8 cellular contexts compared by ENCODE assay signal in genomic region chr7:1460757-1461639, GRCh38.
A peak's percentile ranks its signal among the peaks of the same experiment; 100 is the strongest.
DNase-seq lines count a peak whose midpoint lies in the region; ATAC-seq and TF ChIP-seq lines count a peak whose summit lies in the region.

No MANE protein-coding gene starts in this region.

- peak overlapping the region; percentile 87 for H3K4me2 ChIP-seq in BLaER1

- H3K4me1 ChIP-seq in BLaER1 (peaks cover 53% of the 10 kb centered on the region), muscle layer of colon (ENCODE audit: insufficient read depth, low read length) (peaks cover 48% of the 10 kb centered on the region)

- H3K36me3 ChIP-seq in BLaER1: no peaks in the 10 kb centered on the region
- no peaks in the 10 kb centered on the region for H3K36me3 ChIP-seq in muscle layer of colon (ENCODE audit: insufficient read depth, low read length)

- H3K27me3 ChIP-seq in BLaER1 (peaks cover 22% of the 10 kb centered on the region), muscle layer of colon (ENCODE audit: control insufficient read depth in 1 of 2, insufficient read depth in 2 of 2, low read length in 2 of 2) (no peaks in the 10 kb centered on the region)

- H3K9me3 ChIP-seq in BLaER1: no peaks in the 10 kb centered on the region
- no peaks in the 10 kb centered on the region for H3K9me3 ChIP-seq in muscle layer of colon (ENCODE audit: low read length)

- no peak for TF ChIP-seq POLR2A in NB4 (IDR thresholded peaks at IDR 0.05; ENCODE audit: extremely low read depth, insufficient read length)

- H3K27ac Mint-ChIP-seq in effector memory CD8-positive, alpha-beta T cell: peak overlapping the region; percentile 8 to 38

- no peak overlapping the region for H3K27ac ChIP-seq in BLaER1
- peak overlapping the region; percentile 76 for H3K27ac ChIP-seq in muscle layer of colon (ENCODE audit: low read depth, low read length)

- peaks cover 38% of the 10 kb centered on the region for H4K20me1 ChIP-seq in BLaER1

- H3K9me3 Mint-ChIP-seq in effector memory CD8-positive, alpha-beta T cell: no peaks in the 10 kb centered on the region

- no peak overlapping the region for H3K4me3 ChIP-seq in BLaER1
- no peak overlapping the region for H3K4me3 ChIP-seq in NB4 (ENCODE audit: low read depth, low read length)
- H3K4me3 ChIP-seq in muscle layer of colon (ENCODE audit: low read depth in 1 of 2, low read length in 2 of 2): peak overlapping the region; percentile 0 to 84

- H3K36me3 Mint-ChIP-seq in effector memory CD8-positive, alpha-beta T cell (ENCODE audit: insufficient read depth): no peaks in the 10 kb centered on the region

- DNase-seq in NB4 (ENCODE audit: low read depth): peak; percentile 49
- DNase-seq in effector memory CD8-positive, alpha-beta T cell: peak in 1 of 3 experiments; percentile 11
- DNase-seq in midbrain (lab: John Stamatoyannopoulos, UW): no peak
- no peak for DNase-seq in activated CD4-positive, CD25-positive, alpha-beta regulatory T cell (lab: John Stamatoyannopoulos, UW)
- no peak for DNase-seq in NK-92 (lab: John Stamatoyannopoulos, UW; ENCODE audit: unreplicated experiment)

- H3K4me1 Mint-ChIP-seq in effector memory CD8-positive, alpha-beta T cell (ENCODE audit: low read depth in 2 of 2): peaks cover 15 to 17% of the 10 kb centered on the region in 2 donors

- H3K4me3 Mint-ChIP-seq in effector memory CD8-positive, alpha-beta T cell: peak overlapping the region; percentile 70 to 71

- no peak for ATAC-seq in effector memory CD8-positive, alpha-beta T cell (replicated peaks)
- no peak for ATAC-seq in HG03460 (IDR thresholded peaks at IDR 0.05; ENCODE audit: unreplicated experiment)

- H3K27me3 Mint-ChIP-seq in effector memory CD8-positive, alpha-beta T cell: no peaks in the 10 kb centered on the region

- no peak for TF ChIP-seq CTCF in NB4 (IDR thresholded peaks at IDR 0.05; ENCODE audit: low read depth, low read length)

- H3K9ac ChIP-seq in BLaER1: no peak overlapping the region
- H3K9ac ChIP-seq in muscle layer of colon (ENCODE audit: low read length): peak overlapping the region; percentile 65

Comparison
In these comparisons a context has a peak if more than half of its experiments do, and no peak if none do; other contexts are left out.
1. H3K4me3 ChIP-seq: peak in muscle layer of colon (2 of 2); none in BLaER1 (single experiment) and NB4 (single experiment).